ENCODE assay signal across 8 cellular contexts in genomic region chr10:61902448-61903183, GRCh38. TPM values are rescaled to one million over a fixed set of nuclear protein-coding genes. Genes with fewer than 3 reads are reported as not detected.
DNase-seq lines count a peak whose midpoint lies in the region; ATAC-seq and TF ChIP-seq lines count a peak whose summit lies in the region.

No MANE protein-coding gene starts in this region.

- no peaks in the 10 kb centered on the region for H3K27me3 Mint-ChIP-seq in stimulated activated naive CD8-positive, alpha-beta T cell treated with anti-CD3 and anti-CD28 coated beads, Interleukin-15, Interleukin-2, amounts not matched to agents 100 ng/mL and 50 ng/mL, for 24 hours

- peak; percentile 68 to 73 for DNase-seq in NOMO-1 (lab: John Stamatoyannopoulos, UW; ENCODE audit: unreplicated experiment in 2 of 2)
- peak; percentile 75 for DNase-seq in activated T-cell treated with anti-CD3 and anti-CD28 coated beads, Interleukin-2, amount 50 U/mL, for 1 hour

- H3K4me1 ChIP-seq in DOHH2 (ENCODE audit: control insufficient read depth, low read length) (peaks cover 61% of the 10 kb centered on the region), muscle layer of colon (ENCODE audit: insufficient read depth, low read length) (peaks cover 26% of the 10 kb centered on the region)

- ATAC-seq in HG02678 (IDR thresholded peaks at IDR 0.05; ENCODE audit: unreplicated experiment) (peak; percentile 11), esophagus mucosa (peak; percentile 45), HG03442 (IDR thresholded peaks at IDR 0.05; ENCODE audit: unreplicated experiment) (no peak)

- H3K36me3 Mint-ChIP-seq in stimulated activated naive CD8-positive, alpha-beta T cell treated with anti-CD3 and anti-CD28 coated beads, Interleukin-15, Interleukin-2, amounts not matched to agents 100 ng/mL and 50 ng/mL, for 24 hours (ENCODE audit: low read depth), result peaks cover 6% of the 10 kb centered on the region

- H3K36me3 ChIP-seq in DOHH2 (ENCODE audit: control insufficient read depth, low read length) (peaks cover 33% of the 10 kb centered on the region), muscle layer of colon (ENCODE audit: insufficient read depth, low read length) (no peaks in the 10 kb centered on the region)

- H3F3A ChIP-seq in DOHH2 (ENCODE audit: control insufficient read depth, insufficient read depth), result peaks cover 59% of the 10 kb centered on the region

- TF ChIP-seq CTCF in DOHH2 (IDR thresholded peaks at IDR 0.05; ENCODE audit: low read depth, low read length, poor library complexity, severe bottlenecking), result peak; percentile 51

- H4K20me1 ChIP-seq in DOHH2 (ENCODE audit: control insufficient read depth, insufficient read depth, low read depth, low read length), result no peaks in the 10 kb centered on the region

- H3K4me3 Mint-ChIP-seq in stimulated activated naive CD8-positive, alpha-beta T cell treated with anti-CD3 and anti-CD28 coated beads, Interleukin-15, Interleukin-2, amounts not matched to agents 100 ng/mL and 50 ng/mL, for 24 hours, result peak overlapping the region; percentile 92

- H3K4me1 Mint-ChIP-seq in stimulated activated naive CD8-positive, alpha-beta T cell treated with anti-CD3 and anti-CD28 coated beads, Interleukin-15, Interleukin-2, amounts not matched to agents 100 ng/mL and 50 ng/mL, for 24 hours (ENCODE audit: low read depth), result peaks cover 58% of the 10 kb centered on the region

- no peaks in the 10 kb centered on the region for H3K9me2 ChIP-seq in DOHH2 (replicated peaks; ENCODE audit: control insufficient read depth, low read length)

- peak overlapping the region; percentile 79 for H3K9ac ChIP-seq in muscle layer of colon (ENCODE audit: low read length)

- peak overlapping the region; percentile 96 for H3K4me2 ChIP-seq in DOHH2 (ENCODE audit: low read length)

- H3K27ac Mint-ChIP-seq in stimulated activated naive CD8-positive, alpha-beta T cell treated with anti-CD3 and anti-CD28 coated beads, Interleukin-15, Interleukin-2, amounts not matched to agents 100 ng/mL and 50 ng/mL, for 24 hours, result peak overlapping the region; percentile 100

- H3K4me3 ChIP-seq in DOHH2 (ENCODE audit: low read length) (peak overlapping the region; percentile 93), muscle layer of colon (ENCODE audit: low read depth in 1 of 2, low read length in 2 of 2) (peak overlapping the region; percentile 72 to 96)

- H3K79me2 ChIP-seq in DOHH2 (ENCODE audit: control insufficient read depth, low read length), result peaks cover 62% of the 10 kb centered on the region

- H3K27me3 ChIP-seq in DOHH2 (ENCODE audit: control insufficient read depth, low read length) (no peaks in the 10 kb centered on the region), muscle layer of colon (ENCODE audit: control insufficient read depth in 1 of 2, insufficient read depth in 2 of 2, low read length in 2 of 2) (no peaks in the 10 kb centered on the region)

- H3K9me3 ChIP-seq in DOHH2 (ENCODE audit: control insufficient read depth, insufficient read depth, low read length) (no peaks in the 10 kb centered on the region), muscle layer of colon (ENCODE audit: low read length) (no peaks in the 10 kb centered on the region)

- peak overlapping the region; percentile 99 for H3K27ac ChIP-seq in DOHH2 (ENCODE audit: low read depth, low read length)
- peak overlapping the region; percentile 97 for H3K27ac ChIP-seq in muscle layer of colon (ENCODE audit: low read depth, low read length)

- no peaks in the 10 kb centered on the region for H3K9me3 Mint-ChIP-seq in stimulated activated naive CD8-positive, alpha-beta T cell treated with anti-CD3 and anti-CD28 coated beads, Interleukin-15, Interleukin-2, amounts not matched to agents 100 ng/mL and 50 ng/mL, for 24 hours

RNA-seq across cellular contexts. Expression of gene ARID5B, which starts 1.1 kb away (rescaled TPM):
- total RNA-seq in esophagus mucosa, result 23.4 TPM
